Comparison of ENCODE assay signal across 1 cellular context in genomic region chr5:96128204-96128864, GRCh38.
TF ChIP-seq lines count a peak whose summit lies in the region.

No MANE protein-coding gene starts in this region.

TF ChIP-seq in HepG2, 621 proteins besides CTCF, POLR2A, EP300 and RAD21 (continued from another document and continues in another):
- TF ChIP-seq RFX3 (CRISPR knock-in tag; IDR thresholded peaks at IDR 0.05) (no peak), ZNF543 (CRISPR knock-in tag; IDR thresholded peaks at IDR 0.05) (no peak), CBX2 (IDR thresholded peaks at IDR 0.05; ENCODE audit: low read depth, low read length) (no peak), CBX2 (CRISPR knock-in tag; IDR thresholded peaks at IDR 0.05; ENCODE audit: low read depth) (no peak), FLYWCH1 (CRISPR knock-in tag; IDR thresholded peaks at IDR 0.05) (no peak), ATAD3A (CRISPR knock-in tag; IDR thresholded peaks at IDR 0.05) (no peak), ARHGAP35 (CRISPR knock-in tag; IDR thresholded peaks at IDR 0.05; ENCODE audit: borderline replicate concordance) (no peak), ZNF3 (CRISPR knock-in tag; IDR thresholded peaks at IDR 0.05) (no peak), SATB2 (CRISPR knock-in tag; IDR thresholded peaks at IDR 0.05) (no peak), THAP11 (CRISPR knock-in tag; IDR thresholded peaks at IDR 0.05) (no peak), NCOA1 (CRISPR knock-in tag; IDR thresholded peaks at IDR 0.05) (no peak), AKAP8 (CRISPR knock-in tag; IDR thresholded peaks at IDR 0.05) (no peak), SMAD3 (CRISPR knock-in tag; IDR thresholded peaks at IDR 0.05) (0 out of 2 replicates have a peak, but pooled peaks have one; percentile 23), KAT7 (CRISPR knock-in tag; IDR thresholded peaks at IDR 0.05; ENCODE audit: borderline replicate concordance) (no peak), ZNF292 (CRISPR knock-in tag; IDR thresholded peaks at IDR 0.05; ENCODE audit: borderline replicate concordance, low read depth) (no peak), NBN (conservative IDR thresholded peaks at IDR 0.05) (no peak), ZEB1 (IDR thresholded peaks at IDR 0.05; ENCODE audit: insufficient replicate concordance, low read depth) (no peak), SMARCE1 (IDR thresholded peaks at IDR 0.05; ENCODE audit: borderline replicate concordance) (no peak), SIX4 (CRISPR knock-in tag; IDR thresholded peaks at IDR 0.05) (no peak), ERF (CRISPR knock-in tag; IDR thresholded peaks at IDR 0.05) (0 out of 2 replicates have a peak, but pooled peaks have one; percentile 30), ZFP62 (CRISPR knock-in tag; IDR thresholded peaks at IDR 0.05) (no peak), GFI1 (CRISPR knock-in tag; IDR thresholded peaks at IDR 0.05; ENCODE audit: borderline replicate concordance) (no peak), SRSF1 (optimal IDR thresholded peaks at IDR 0.05; ENCODE audit: low read depth, low read length) (no peak), NFATC3 (CRISPR knock-in tag; IDR thresholded peaks at IDR 0.05) (no peak), SNAPC4 (CRISPR knock-in tag; IDR thresholded peaks at IDR 0.05) (no peak), SNRNP70 (IDR thresholded peaks at IDR 0.05; ENCODE audit: low read depth, low read length) (no peak), STAG1 (CRISPR knock-in tag; IDR thresholded peaks at IDR 0.05) (0 out of 2 replicates have a peak, but pooled peaks have one; percentile 4), HMGXB4 (CRISPR knock-in tag; IDR thresholded peaks at IDR 0.05; ENCODE audit: borderline replicate concordance in 1 of 2, low read depth in 1 of 2) (0 out of 4 replicates have a peak, but pooled peaks of 1 of the 2 experiments have one; percentile 11)
- TF ChIP-seq, protein P1, sequence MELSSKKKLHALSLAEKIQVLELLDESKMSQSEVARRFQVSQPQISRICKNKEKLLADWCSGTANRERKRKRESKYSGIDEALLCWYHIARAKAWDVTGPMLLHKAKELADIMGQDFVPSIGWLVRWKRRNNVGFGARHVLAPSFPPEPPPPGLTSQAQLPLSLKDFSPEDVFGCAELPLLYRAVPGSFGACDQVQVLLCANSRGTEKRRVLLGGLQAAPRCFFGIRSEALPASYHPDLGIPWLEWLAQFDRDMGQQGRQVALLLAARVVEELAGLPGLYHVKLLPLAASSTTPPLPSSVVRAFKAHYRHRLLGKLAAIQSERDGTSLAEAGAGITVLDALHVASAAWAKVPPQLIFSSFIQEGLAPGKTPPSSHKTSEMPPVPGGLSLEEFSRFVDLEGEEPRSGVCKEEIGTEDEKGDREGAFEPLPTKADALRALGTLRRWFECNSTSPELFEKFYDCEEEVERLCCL (CRISPR knock-in tag; IDR thresholded peaks at IDR 0.05; ENCODE audit: borderline replicate concordance), result no peak
- TF ChIP-seq, protein P2, sequence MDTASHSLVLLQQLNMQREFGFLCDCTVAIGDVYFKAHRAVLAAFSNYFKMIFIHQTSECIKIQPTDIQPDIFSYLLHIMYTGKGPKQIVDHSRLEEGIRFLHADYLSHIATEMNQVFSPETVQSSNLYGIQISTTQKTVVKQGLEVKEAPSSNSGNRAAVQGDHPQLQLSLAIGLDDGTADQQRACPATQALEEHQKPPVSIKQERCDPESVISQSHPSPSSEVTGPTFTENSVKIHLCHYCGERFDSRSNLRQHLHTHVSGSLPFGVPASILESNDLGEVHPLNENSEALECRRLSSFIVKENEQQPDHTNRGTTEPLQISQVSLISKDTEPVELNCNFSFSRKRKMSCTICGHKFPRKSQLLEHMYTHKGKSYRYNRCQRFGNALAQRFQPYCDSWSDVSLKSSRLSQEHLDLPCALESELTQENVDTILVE (CRISPR knock-in tag; IDR thresholded peaks at IDR 0.05), result no peak
- TF ChIP-seq, protein P3, sequence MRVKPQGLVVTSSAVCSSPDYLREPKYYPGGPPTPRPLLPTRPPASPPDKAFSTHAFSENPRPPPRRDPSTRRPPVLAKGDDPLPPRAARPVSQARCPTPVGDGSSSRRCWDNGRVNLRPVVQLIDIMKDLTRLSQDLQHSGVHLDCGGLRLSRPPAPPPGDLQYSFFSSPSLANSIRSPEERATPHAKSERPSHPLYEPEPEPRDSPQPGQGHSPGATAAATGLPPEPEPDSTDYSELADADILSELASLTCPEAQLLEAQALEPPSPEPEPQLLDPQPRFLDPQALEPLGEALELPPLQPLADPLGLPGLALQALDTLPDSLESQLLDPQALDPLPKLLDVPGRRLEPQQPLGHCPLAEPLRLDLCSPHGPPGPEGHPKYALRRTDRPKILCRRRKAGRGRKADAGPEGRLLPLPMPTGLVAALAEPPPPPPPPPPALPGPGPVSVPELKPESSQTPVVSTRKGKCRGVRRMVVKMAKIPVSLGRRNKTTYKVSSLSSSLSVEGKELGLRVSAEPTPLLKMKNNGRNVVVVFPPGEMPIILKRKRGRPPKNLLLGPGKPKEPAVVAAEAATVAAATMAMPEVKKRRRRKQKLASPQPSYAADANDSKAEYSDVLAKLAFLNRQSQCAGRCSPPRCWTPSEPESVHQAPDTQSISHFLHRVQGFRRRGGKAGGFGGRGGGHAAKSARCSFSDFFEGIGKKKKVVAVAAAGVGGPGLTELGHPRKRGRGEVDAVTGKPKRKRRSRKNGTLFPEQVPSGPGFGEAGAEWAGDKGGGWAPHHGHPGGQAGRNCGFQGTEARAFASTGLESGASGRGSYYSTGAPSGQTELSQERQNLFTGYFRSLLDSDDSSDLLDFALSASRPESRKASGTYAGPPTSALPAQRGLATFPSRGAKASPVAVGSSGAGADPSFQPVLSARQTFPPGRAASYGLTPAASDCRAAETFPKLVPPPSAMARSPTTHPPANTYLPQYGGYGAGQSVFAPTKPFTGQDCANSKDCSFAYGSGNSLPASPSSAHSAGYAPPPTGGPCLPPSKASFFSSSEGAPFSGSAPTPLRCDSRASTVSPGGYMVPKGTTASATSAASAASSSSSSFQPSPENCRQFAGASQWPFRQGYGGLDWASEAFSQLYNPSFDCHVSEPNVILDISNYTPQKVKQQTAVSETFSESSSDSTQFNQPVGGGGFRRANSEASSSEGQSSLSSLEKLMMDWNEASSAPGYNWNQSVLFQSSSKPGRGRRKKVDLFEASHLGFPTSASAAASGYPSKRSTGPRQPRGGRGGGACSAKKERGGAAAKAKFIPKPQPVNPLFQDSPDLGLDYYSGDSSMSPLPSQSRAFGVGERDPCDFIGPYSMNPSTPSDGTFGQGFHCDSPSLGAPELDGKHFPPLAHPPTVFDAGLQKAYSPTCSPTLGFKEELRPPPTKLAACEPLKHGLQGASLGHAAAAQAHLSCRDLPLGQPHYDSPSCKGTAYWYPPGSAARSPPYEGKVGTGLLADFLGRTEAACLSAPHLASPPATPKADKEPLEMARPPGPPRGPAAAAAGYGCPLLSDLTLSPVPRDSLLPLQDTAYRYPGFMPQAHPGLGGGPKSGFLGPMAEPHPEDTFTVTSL (CRISPR knock-in tag; IDR thresholded peaks at IDR 0.05; ENCODE audit: borderline replicate concordance), result peak; percentile 54; the same call in 1 of the 2 replicates
- TF ChIP-seq, protein P4, sequence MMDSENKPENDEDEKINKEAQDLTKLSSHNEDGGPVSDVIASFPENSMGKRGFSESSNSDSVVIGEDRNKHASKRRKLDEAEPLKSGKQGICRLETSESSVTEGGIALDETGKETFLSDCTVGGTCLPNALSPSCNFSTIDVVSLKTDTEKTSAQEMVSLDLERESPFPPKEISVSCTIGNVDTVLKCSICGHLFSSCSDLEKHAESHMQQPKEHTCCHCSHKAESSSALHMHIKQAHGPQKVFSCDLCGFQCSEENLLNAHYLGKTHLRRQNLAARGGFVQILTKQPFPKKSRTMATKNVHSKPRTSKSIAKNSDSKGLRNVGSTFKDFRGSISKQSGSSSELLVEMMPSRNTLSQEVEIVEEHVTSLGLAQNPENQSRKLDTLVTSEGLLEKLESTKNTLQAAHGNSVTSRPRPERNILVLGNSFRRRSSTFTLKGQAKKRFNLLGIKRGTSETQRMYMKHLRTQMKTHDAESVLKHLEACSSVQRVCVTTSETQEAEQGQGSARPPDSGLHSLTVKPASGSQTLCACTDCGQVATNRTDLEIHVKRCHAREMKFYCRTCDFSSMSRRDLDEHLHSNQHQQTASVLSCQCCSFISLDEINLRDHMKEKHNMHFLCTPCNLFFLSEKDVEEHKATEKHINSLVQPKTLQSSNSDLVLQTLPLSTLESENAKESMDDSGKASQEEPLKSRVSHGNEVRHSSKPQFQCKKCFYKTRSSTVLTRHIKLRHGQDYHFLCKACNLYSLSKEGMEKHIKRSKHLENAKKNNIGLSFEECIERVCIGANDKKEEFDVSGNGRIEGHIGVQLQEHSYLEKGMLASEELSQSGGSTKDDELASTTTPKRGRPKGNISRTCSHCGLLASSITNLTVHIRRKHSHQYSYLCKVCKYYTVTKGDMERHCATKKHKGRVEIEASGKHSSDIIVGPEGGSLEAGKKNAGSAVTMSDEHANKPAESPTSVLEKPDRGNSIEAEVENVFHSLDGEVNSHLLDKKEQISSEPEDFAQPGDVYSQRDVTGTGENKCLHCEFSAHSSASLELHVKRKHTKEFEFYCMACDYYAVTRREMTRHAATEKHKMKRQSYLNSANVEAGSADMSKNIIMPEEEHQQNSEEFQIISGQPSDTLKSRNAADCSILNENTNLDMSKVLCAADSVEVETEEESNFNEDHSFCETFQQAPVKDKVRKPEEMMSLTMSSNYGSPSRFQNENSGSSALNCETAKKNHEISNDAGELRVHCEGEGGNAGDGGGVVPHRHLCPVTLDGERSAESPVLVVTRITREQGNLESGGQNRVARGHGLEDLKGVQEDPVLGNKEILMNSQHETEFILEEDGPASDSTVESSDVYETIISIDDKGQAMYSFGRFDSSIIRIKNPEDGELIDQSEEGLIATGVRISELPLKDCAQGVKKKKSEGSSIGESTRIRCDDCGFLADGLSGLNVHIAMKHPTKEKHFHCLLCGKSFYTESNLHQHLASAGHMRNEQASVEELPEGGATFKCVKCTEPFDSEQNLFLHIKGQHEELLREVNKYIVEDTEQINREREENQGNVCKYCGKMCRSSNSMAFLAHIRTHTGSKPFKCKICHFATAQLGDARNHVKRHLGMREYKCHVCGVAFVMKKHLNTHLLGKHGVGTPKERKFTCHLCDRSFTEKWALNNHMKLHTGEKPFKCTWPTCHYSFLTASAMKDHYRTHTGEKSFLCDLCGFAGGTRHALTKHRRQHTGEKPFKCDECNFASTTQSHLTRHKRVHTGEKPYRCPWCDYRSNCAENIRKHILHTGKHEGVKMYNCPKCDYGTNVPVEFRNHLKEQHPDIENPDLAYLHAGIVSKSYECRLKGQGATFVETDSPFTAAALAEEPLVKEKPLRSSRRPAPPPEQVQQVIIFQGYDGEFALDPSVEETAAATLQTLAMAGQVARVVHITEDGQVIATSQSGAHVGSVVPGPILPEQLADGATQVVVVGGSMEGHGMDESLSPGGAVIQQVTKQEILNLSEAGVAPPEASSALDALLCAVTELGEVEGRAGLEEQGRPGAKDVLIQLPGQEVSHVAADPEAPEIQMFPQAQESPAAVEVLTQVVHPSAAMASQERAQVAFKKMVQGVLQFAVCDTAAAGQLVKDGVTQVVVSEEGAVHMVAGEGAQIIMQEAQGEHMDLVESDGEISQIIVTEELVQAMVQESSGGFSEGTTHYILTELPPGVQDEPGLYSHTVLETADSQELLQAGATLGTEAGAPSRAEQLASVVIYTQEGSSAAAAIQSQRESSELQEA (CRISPR knock-in tag; IDR thresholded peaks at IDR 0.05; ENCODE audit: not compliant biosample characterization), result no peak
